Comparison of ENCODE assay signal across 8 cellular contexts in the genomic region with DNA sequence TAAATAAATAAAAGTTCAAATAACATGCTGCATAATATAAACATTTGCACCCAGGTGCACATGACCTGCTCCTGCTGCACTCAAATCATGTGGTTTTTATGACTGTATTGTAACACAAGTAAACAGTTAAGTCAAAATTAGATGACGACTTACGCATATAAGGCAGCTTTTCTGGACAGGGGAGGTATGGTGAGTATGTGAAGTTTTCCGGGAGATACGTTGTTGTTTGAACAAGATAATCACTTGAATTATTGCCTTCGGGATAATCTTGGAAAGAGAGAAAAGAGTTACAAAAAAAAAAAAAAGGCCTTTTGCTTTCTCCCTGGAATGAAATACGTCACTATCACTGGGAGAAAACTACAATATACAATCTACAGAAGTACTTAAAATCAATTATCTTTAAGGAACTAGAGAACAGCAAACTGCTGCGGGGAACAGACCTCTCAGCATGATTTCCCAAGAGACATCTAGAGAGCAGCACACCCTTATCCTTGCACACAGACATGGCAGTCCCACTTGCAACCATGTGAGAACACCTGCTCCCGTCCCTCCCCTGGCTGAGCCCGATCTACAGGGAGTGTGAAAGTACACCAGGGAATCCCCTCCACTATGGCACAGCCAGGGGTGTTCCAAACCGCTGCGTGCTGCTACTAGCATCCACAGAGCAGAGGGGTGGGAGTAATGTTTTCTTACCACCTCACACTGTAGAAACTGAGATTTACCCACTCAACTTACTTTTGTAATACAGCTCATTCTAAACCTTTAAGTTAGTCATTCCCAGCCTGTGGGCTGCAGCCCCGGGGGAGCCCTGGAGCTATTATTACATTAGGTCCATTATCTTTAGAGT. TPM values are rescaled to one million over a fixed set of nuclear protein-coding genes. Genes with fewer than 3 reads are reported as not detected.
DNase-seq lines count a peak whose midpoint lies in the region; ATAC-seq and TF ChIP-seq lines count a peak whose summit lies in the region.

No MANE protein-coding gene starts in this region.

- no peaks in the 10 kb centered on the region for H3K9me2 ChIP-seq in PC-9 (ENCODE audit: insufficient read depth)

- no peak overlapping the region for H3K27ac Mint-ChIP-seq in CD4-positive, alpha-beta memory T cell

- H3K4me2 ChIP-seq in mesendoderm (ENCODE audit: low read length) (no peak overlapping the region), PC-9 (no peak overlapping the region)

- peaks cover 0 to 5% (median 0%) of the 10 kb centered on the region in 8 donors for H3K9me3 Mint-ChIP-seq in CD4-positive, alpha-beta memory T cell

- H4K5ac ChIP-seq in mesendoderm (ENCODE audit: low read length), result no peak overlapping the region

- no peak for TF ChIP-seq CTCF in PC-9 (conservative IDR thresholded peaks at IDR 0.05)

- no peak overlapping the region for H3K4me3 ChIP-seq in mesendoderm (ENCODE audit: low read length)
- H3K4me3 ChIP-seq in CD4-positive, alpha-beta memory T cell (ENCODE audit: low read length in 2 of 2), result no peak overlapping the region
- H3K4me3 ChIP-seq in PC-9, result no peak overlapping the region

- DNase-seq in NCI-H2029 (lab: John Stamatoyannopoulos, UW) (peak; percentile 64), NCI-H2029 treated with DMSO at 0.1 percent for 48 hours (lab: John Stamatoyannopoulos, UW) (no peak), NCI-H146 treated with DMSO at 0.1 percent for 48 hours (lab: John Stamatoyannopoulos, UW; ENCODE audit: unreplicated experiment) (peak; percentile 73), germinal center (ENCODE audit: low spot score) (peak; percentile 22), mesendoderm (no peak), PC-9 (no peak)
- DNase-seq in CD4-positive, alpha-beta memory T cell, result no peak

- CTCF ChIA-PET in CD4-positive, alpha-beta memory T cell (lab: Charles Lee; ENCODE audit: partially characterized antibody), result interaction anchor here (1.1 to 1.3 kb wide), 2 partner anchors 65 to 97 kb away, joined by 3 to 5 read pairs; no protein-coding TSS in a partner anchor
- CTCF ChIA-PET in PC-9 (lab: Charles Lee), result no interaction called here

- H2BK15ac ChIP-seq in mesendoderm (replicated peaks; ENCODE audit: low read depth), result no peak overlapping the region

- no peak overlapping the region for H3K9ac ChIP-seq in mesendoderm (ENCODE audit: low read length)

- H3K4me3 Mint-ChIP-seq in CD4-positive, alpha-beta memory T cell, result peak overlapping the region in 3 of 8 donors; percentile 9 to 68 (median 27)

- H3K9me3 ChIP-seq in CD4-positive, alpha-beta memory T cell (ENCODE audit: control insufficient read depth in 1 of 2, low read length in 2 of 2), result no peaks in the 10 kb centered on the region
- no peaks in the 10 kb centered on the region for H3K9me3 ChIP-seq in PC-9 (ENCODE audit: insufficient read depth, low read depth)

- no peak overlapping the region for H3K23ac ChIP-seq in mesendoderm (ENCODE audit: low read length)

- H3K79me2 ChIP-seq in mesendoderm (ENCODE audit: control insufficient read depth, insufficient read depth, low read length) (no peaks in the 10 kb centered on the region), PC-9 (ENCODE audit: low read depth) (no peaks in the 10 kb centered on the region)

- H3K36me3 Mint-ChIP-seq in CD4-positive, alpha-beta memory T cell, result no peaks in the 10 kb centered on the region

- peaks cover 8% of the 10 kb centered on the region; the same call in 1 of the 2 replicates for H3F3A ChIP-seq in PC-9 (ENCODE audit: insufficient read depth, low read depth)

- no TSS peak for BruUV-seq in PC-9 (replicated peaks; lab: Mats Ljungman, UMichigan)

- no peak overlapping the region for H2AFZ ChIP-seq in PC-9

- H2BK5ac ChIP-seq in mesendoderm (ENCODE audit: low read length), result no peak overlapping the region

- H3K79me1 ChIP-seq in mesendoderm (ENCODE audit: low read length), result peaks cover 2% of the 10 kb centered on the region

- no peak overlapping the region for H2BK120ac ChIP-seq in mesendoderm (ENCODE audit: low read depth, low read length)

- H3K4me1 ChIP-seq in mesendoderm (ENCODE audit: control insufficient read depth, low read depth, low read length) (no peaks in the 10 kb centered on the region), PC-9 (replicated peaks; ENCODE audit: insufficient read depth) (0 out of 2 replicates have a peak, but pooled peaks cover 4% of the 10 kb centered on the region)
- H3K4me1 ChIP-seq in CD4-positive, alpha-beta memory T cell (ENCODE audit: insufficient read depth, low read length), result peaks cover 8% of the 10 kb centered on the region

- H3K4ac ChIP-seq in mesendoderm (ENCODE audit: low read depth, low read length), result no peak overlapping the region

- peaks cover 8 to 18% (median 15%) of the 10 kb centered on the region in 4 donors for H3K4me1 Mint-ChIP-seq in CD4-positive, alpha-beta memory T cell

- POLR2A ChIA-PET in CD4-positive, alpha-beta memory T cell (lab: Charles Lee; ENCODE audit: partially characterized antibody), result no interaction called here
- POLR2A ChIA-PET in PC-9 (lab: Charles Lee; ENCODE audit: unreplicated experiment), result no interaction called here

- H3K27me3 ChIP-seq in mesendoderm (ENCODE audit: insufficient read depth, low read length, poor library complexity), result no peaks in the 10 kb centered on the region
- no peaks in the 10 kb centered on the region for H3K27me3 ChIP-seq in CD4-positive, alpha-beta memory T cell (ENCODE audit: insufficient read depth, low read length)
- H3K27me3 ChIP-seq in PC-9 (ENCODE audit: insufficient read depth, low read depth), result no peaks in the 10 kb centered on the region

- no peak overlapping the region for H2AK5ac ChIP-seq in mesendoderm (ENCODE audit: low read length)

- H3K56ac ChIP-seq in mesendoderm (ENCODE audit: low read length), result no peak overlapping the region

- H4K20me1 ChIP-seq in PC-9 (ENCODE audit: insufficient read depth), result no peaks in the 10 kb centered on the region

- no peaks in the 10 kb centered on the region for H3K36me3 ChIP-seq in mesendoderm (ENCODE audit: control insufficient read depth, insufficient read depth, low read length)
- H3K36me3 ChIP-seq in CD4-positive, alpha-beta memory T cell (ENCODE audit: insufficient read depth, low read length), result no peaks in the 10 kb centered on the region
- H3K36me3 ChIP-seq in PC-9 (ENCODE audit: low read depth), result no peaks in the 10 kb centered on the region

- intact Hi-C loops in CD4-positive, alpha-beta memory T cell (cut with micrococcal nuclease), result no loop called here
- intact Hi-C loops in PC-9 (cut with micrococcal nuclease; ENCODE audit: unreplicated experiment), result no loop called here

- no CpG with 5 or more reads among the region's 12 CpGs for WGBS in mesendoderm (ENCODE audit: extremely low coverage, insufficient coverage, low lambda C conversion rate)

- H3K27ac ChIP-seq in mesendoderm (ENCODE audit: low read depth, low read length), result no peak overlapping the region
- H3K27ac ChIP-seq in CD4-positive, alpha-beta memory T cell (ENCODE audit: low read depth, low read length), result no peak overlapping the region
- no peak overlapping the region for H3K27ac ChIP-seq in PC-9

- H3K27me3 Mint-ChIP-seq in CD4-positive, alpha-beta memory T cell, result peaks cover 5% of the 10 kb centered on the region in 2 donors

- no peak overlapping the region for H4K8ac ChIP-seq in mesendoderm (ENCODE audit: low read depth, low read length)

- ATAC-seq in HG02642 (IDR thresholded peaks at IDR 0.05; ENCODE audit: poor library complexity, unreplicated experiment), result peak; percentile 84

- no peak overlapping the region for H3K18ac ChIP-seq in mesendoderm (ENCODE audit: low read length)

RNA-seq across cellular contexts. Expression of gene B4GALT6, which starts 26.3 kb away (rescaled TPM):
- 22.9 TPM for polyA plus RNA-seq in mesendoderm (2013, experiment 1 of 2)
- 23.1 TPM for polyA plus RNA-seq in mesendoderm (2013, experiment 2 of 2)
- total RNA-seq in CD4-positive, alpha-beta memory T cell, result under 1 TPM; 0.67 to 0.94 TPM
- polyA plus RNA-seq in CD4-positive, alpha-beta memory T cell, result not detected
- total RNA-seq in PC-9 (2021), result 3.0 and 5.3 TPM in 2 replicates

Comparison
In these comparisons a context has a peak if more than half of its experiments do, and no peak if none do; other contexts are left out.
1. DNase-seq: peak in NCI-H2029 (single experiment), NCI-H146 treated with DMSO at 0.1 percent for 48 hours (single experiment) and germinal center (single experiment); none in NCI-H2029 treated with DMSO at 0.1 percent for 48 hours (single experiment), mesendoderm (single experiment), CD4-positive, alpha-beta memory T cell (0 of 5) and PC-9 (0 of 2).